ENCODE assay signal across 1 cellular context in the genomic region with DNA sequence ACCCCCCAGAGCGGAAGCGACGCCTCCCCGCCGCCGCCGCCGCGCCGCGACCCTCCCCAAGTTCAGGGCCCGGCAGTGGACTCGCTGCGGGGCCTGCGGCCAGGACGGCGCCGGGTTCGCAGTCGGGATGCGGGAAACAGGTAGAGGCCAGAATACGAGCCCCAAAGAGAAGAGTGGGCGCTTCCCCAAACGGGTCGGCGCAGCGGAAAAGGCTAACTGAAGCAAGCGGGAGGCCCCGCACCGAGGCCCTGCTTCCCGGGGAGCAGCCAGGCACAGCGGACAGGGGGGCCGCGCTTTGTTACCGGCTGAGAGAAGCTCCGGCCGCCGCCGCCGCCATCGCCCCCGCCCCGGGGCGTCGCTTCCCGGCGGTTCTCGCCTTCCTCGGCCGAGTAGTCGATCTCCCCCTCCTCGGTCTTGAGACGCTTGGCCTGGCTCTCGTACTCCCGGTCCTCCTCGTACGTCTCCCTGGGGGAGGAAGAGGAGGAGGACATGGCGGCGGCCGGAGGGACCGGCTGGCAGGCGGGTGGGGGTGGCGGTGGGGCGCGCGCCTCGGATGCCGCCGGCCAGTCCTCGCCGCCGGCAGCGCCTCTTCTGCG.
TF ChIP-seq lines count a peak whose summit lies in the region.

No MANE protein-coding gene starts in this region.

TF ChIP-seq in HEK293, 187 proteins besides CTCF, POLR2A, EP300 and RAD21 (continued from another document):
- no peak for TF ChIP-seq ZNF791 (tag by site-specific recombination; IDR thresholded peaks at IDR 0.05)
- no peak for TF ChIP-seq ZNF175 (tag by site-specific recombination; IDR thresholded peaks at IDR 0.05)
- TF ChIP-seq REPIN1 (tag by site-specific recombination; IDR thresholded peaks at IDR 0.05; ENCODE audit: low read depth) = no peak
- peak; percentile 47; the same call in 1 of the 2 replicates for TF ChIP-seq ZNF423 (tag by site-specific recombination; IDR thresholded peaks at IDR 0.05)
- TF ChIP-seq MYNN (tag by site-specific recombination; IDR thresholded peaks at IDR 0.05; ENCODE audit: borderline replicate concordance) = no peak
- TF ChIP-seq ZFP3 (tag by site-specific recombination; IDR thresholded peaks at IDR 0.05; ENCODE audit: low read depth) = no peak
- TF ChIP-seq ZIC2 (tag by site-specific recombination; IDR thresholded peaks at IDR 0.05) = peak; percentile 47
- TF ChIP-seq, protein P1, sequence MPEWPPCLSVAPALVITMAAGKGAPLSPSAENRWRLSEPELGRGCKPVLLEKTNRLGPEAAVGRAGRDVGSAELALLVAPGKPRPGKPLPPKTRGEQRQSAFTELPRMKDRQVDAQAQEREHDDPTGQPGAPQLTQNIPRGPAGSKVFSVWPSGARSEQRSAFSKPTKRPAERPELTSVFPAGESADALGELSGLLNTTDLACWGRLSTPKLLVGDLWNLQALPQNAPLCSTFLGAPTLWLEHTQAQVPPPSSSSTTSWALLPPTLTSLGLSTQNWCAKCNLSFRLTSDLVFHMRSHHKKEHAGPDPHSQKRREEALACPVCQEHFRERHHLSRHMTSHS (tag by site-specific recombination; IDR thresholded peaks at IDR 0.05) = no peak
- no peak for TF ChIP-seq KLF16 (tag by site-specific recombination; IDR thresholded peaks at IDR 0.05)
- TF ChIP-seq ZNF658 (tag by site-specific recombination; IDR thresholded peaks at IDR 0.05) = no peak
- no peak for TF ChIP-seq ZNF529 (tag by site-specific recombination; IDR thresholded peaks at IDR 0.05; ENCODE audit: insufficient replicate concordance)
- no peak for TF ChIP-seq ZNF211 (tag by site-specific recombination; IDR thresholded peaks at IDR 0.05; ENCODE audit: low read depth)
- TF ChIP-seq, protein P2, sequence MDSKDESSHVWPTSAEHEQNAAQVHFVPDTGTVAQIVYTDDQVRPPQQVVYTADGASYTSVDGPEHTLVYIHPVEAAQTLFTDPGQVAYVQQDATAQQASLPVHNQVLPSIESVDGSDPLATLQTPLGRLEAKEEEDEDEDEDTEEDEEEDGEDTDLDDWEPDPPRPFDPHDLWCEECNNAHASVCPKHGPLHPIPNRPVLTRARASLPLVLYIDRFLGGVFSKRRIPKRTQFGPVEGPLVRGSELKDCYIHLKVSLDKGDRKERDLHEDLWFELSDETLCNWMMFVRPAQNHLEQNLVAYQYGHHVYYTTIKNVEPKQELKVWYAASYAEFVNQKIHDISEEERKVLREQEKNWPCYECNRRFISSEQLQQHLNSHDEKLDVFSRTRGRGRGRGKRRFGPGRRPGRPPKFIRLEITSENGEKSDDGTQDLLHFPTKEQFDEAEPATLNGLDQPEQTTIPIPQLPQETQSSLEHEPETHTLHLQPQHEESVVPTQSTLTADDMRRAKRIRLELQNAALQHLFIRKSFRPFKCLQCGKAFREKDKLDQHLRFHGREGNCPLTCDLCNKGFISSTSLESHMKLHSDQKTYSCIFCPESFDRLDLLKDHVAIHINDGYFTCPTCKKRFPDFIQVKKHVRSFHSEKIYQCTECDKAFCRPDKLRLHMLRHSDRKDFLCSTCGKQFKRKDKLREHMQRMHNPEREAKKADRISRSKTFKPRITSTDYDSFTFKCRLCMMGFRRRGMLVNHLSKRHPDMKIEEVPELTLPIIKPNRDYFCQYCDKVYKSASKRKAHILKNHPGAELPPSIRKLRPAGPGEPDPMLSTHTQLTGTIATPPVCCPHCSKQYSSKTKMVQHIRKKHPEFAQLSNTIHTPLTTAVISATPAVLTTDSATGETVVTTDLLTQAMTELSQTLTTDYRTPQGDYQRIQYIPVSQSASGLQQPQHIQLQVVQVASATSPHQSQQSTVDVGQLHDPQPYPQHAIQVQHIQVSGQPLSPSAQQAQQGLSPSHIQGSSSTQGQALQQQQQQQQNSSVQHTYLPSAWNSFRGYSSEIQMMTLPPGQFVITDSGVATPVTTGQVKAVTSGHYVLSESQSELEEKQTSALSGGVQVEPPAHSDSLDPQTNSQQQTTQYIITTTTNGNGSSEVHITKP (tag by site-specific recombination; IDR thresholded peaks at IDR 0.05) = peak; percentile 2; the same call in 1 of the 2 replicates
- TF ChIP-seq, protein P3, sequence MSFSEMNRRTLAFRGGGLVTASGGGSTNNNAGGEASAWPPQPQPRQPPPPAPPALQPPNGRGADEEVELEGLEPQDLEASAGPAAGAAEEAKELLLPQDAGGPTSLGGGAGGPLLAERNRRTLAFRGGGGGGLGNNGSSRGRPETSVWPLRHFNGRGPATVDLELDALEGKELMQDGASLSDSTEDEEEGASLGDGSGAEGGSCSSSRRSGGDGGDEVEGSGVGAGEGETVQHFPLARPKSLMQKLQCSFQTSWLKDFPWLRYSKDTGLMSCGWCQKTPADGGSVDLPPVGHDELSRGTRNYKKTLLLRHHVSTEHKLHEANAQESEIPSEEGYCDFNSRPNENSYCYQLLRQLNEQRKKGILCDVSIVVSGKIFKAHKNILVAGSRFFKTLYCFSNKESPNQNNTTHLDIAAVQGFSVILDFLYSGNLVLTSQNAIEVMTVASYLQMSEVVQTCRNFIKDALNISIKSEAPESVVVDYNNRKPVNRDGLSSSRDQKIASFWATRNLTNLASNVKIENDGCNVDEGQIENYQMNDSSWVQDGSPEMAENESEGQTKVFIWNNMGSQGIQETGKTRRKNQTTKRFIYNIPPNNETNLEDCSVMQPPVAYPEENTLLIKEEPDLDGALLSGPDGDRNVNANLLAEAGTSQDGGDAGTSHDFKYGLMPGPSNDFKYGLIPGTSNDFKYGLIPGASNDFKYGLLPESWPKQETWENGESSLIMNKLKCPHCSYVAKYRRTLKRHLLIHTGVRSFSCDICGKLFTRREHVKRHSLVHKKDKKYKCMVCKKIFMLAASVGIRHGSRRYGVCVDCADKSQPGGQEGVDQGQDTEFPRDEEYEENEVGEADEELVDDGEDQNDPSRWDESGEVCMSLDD (tag by site-specific recombination; IDR thresholded peaks at IDR 0.05) = peak; percentile 43; the same call in 1 of the 2 replicates
- TF ChIP-seq GLIS1 (tag by site-specific recombination; IDR thresholded peaks at IDR 0.05) = 0 out of 2 replicates have a peak, but pooled peaks have one; percentile 8
